In genomic region chr16:2296662-2297505, GRCh38 we compare ENCODE assay signal across 8 cellular contexts. TPM values are rescaled to one million over a fixed set of nuclear protein-coding genes. Genes with fewer than 3 reads are reported as not detected.
DNase-seq lines count a peak whose midpoint lies in the region; ATAC-seq and TF ChIP-seq lines count a peak whose summit lies in the region.

No MANE protein-coding gene starts in this region.

- H3K36me3 Mint-ChIP-seq in CD8-positive, alpha-beta memory T cell = peaks cover 0 to 17% (median 0%) of the 10 kb centered on the region in 3 donors

- no peaks in the 10 kb centered on the region for H3K27me3 ChIP-seq in CD8-positive, alpha-beta memory T cell (ENCODE audit: insufficient read depth, low read length, poor library complexity, severe bottlenecking)

- POLR2A ChIA-PET in CD8-positive, alpha-beta memory T cell (lab: Charles Lee) = no interaction called here

- no peaks in the 10 kb centered on the region for H3K4me1 Mint-ChIP-seq in CD8-positive, alpha-beta memory T cell

- H3K4me1 ChIP-seq in CD8-positive, alpha-beta memory T cell (ENCODE audit: insufficient read depth, low read length) = no peaks in the 10 kb centered on the region

- no peak overlapping the region for H3K4me3 ChIP-seq in astrocyte of the cerebellum (ENCODE audit: low read depth, low read length)
- no peak overlapping the region for H3K4me3 ChIP-seq in CD8-positive, alpha-beta memory T cell (ENCODE audit: low read length)

- peak; percentile 29 for TF ChIP-seq CTCF in astrocyte of the cerebellum (IDR thresholded peaks at IDR 0.05; ENCODE audit: low read depth, low read length, missing control alignments)

- H3K27ac ChIP-seq in CD8-positive, alpha-beta memory T cell (ENCODE audit: low read depth, low read length) = no peak overlapping the region

- CTCF ChIA-PET in CD8-positive, alpha-beta memory T cell (lab: Charles Lee) = no interaction called here

- peaks cover 0 to 1% of the 10 kb centered on the region in 2 donors for H3K27me3 Mint-ChIP-seq in CD8-positive, alpha-beta memory T cell

- DNase-seq in EH (ENCODE audit: low read depth) = peak; percentile 54
- DNase-seq in HS-27A (ENCODE audit: low read depth) = peak; percentile 36
- no peak for DNase-seq in astrocyte of the cerebellum (ENCODE audit: low read depth)
- no peak for DNase-seq in left lobe of liver (ENCODE audit: low spot score)
- DNase-seq in CD8-positive, alpha-beta memory T cell = no peak
- DNase-seq in NCI-H1436 treated with DMSO at 0.1 percent for 48 hours (lab: John Stamatoyannopoulos, UW) = no peak
- DNase-seq in activated CD4-positive, CD25-positive, alpha-beta regulatory T cell treated with anti-CD3 and anti-CD28 coated beads, Interleukin-2, amount 50 U/mL, for 72 hours = no peak
- DNase-seq in NCI-H2029 treated with DMSO at 0.1 percent for 48 hours (lab: John Stamatoyannopoulos, UW) = no peak

- in situ Hi-C loops in astrocyte of the cerebellum (cut with HindIII; ENCODE audit: low sequenced_read_pairs) = no loop called here

- no peaks in the 10 kb centered on the region for H3K9me3 Mint-ChIP-seq in CD8-positive, alpha-beta memory T cell

- H3K27ac Mint-ChIP-seq in CD8-positive, alpha-beta memory T cell = peak overlapping the region in 1 of 8 donors; percentile 63

- H3K9me3 ChIP-seq in CD8-positive, alpha-beta memory T cell (ENCODE audit: low read length) = no peaks in the 10 kb centered on the region

- H3K36me3 ChIP-seq in CD8-positive, alpha-beta memory T cell (ENCODE audit: insufficient read depth, low read length) = no peaks in the 10 kb centered on the region

- H3K4me3 Mint-ChIP-seq in CD8-positive, alpha-beta memory T cell = no peak overlapping the region

- peak; percentile 88 for ATAC-seq in left lobe of liver

RNA-seq across cellular contexts. Expression of gene RNPS1, which starts 29.0 kb away (rescaled TPM):
- 32.1 TPM for total RNA-seq in left lobe of liver
- total RNA-seq in CD8-positive, alpha-beta memory T cell = 100 to 1,000 TPM; 367 to 382 TPM
- 312 TPM for polyA plus RNA-seq in CD8-positive, alpha-beta memory T cell

RNA-seq across cellular contexts. Expression of gene ABCA3, which starts 43.6 kb away (rescaled TPM):
- 1.9 TPM for total RNA-seq in left lobe of liver
- total RNA-seq in CD8-positive, alpha-beta memory T cell = 1 to 10 TPM; 7.0 to 7.9 TPM
- 4.1 TPM for polyA plus RNA-seq in CD8-positive, alpha-beta memory T cell

RNA-seq across cellular contexts. Expression of gene ECI1, which starts 45.5 kb away (rescaled TPM):
- 171 TPM for total RNA-seq in left lobe of liver
- 10 to 100 TPM; 30.3 to 33.1 TPM for total RNA-seq in CD8-positive, alpha-beta memory T cell
- 45.9 TPM for polyA plus RNA-seq in CD8-positive, alpha-beta memory T cell

Comparison
In these comparisons a context has a peak if more than half of its experiments do, and no peak if none do; other contexts are left out.
1. DNase-seq: peak in EH (single experiment) and HS-27A (single experiment); none in astrocyte of the cerebellum (single experiment), left lobe of liver (single experiment), CD8-positive, alpha-beta memory T cell (0 of 5), NCI-H1436 treated with DMSO at 0.1 percent for 48 hours (single experiment), activated CD4-positive, CD25-positive, alpha-beta regulatory T cell treated with anti-CD3 and anti-CD28 coated beads, Interleukin-2, amount 50 U/mL, for 72 hours (single experiment) and NCI-H2029 treated with DMSO at 0.1 percent for 48 hours (single experiment).
2. RNA of gene RNPS1, which starts 29.0 kb away (total RNA-seq): 367 to 382 TPM in CD8-positive, alpha-beta memory T cell; 32.1 TPM in left lobe of liver (single experiment); every median in the first group is over 10 times any median in the second.